Comparison of ENCODE assay signal across 1 cellular context in the genomic region with DNA sequence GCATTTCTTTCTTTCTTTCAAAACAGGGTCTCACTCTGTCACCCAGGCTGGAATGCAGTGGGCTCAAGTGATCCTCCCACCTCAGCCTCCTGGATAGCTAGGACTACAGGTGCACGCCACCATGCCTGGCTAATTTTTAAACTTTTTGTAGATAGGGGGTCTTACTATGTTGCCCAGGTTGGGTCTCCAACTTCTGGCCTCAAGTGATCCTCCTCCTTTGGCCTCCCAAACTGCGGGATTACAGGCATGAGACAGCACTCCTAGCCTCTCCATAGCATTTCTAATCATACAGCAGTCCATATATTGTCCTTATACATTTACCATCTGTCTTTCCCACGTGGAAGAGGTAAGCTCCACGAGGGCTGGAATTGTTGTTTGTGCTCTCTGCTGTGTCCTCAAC.
TF ChIP-seq lines count a peak whose summit lies in the region.

No MANE protein-coding gene starts in this region.

TF ChIP-seq in H1, 55 proteins besides CTCF, POLR2A, EP300 and RAD21:
- no peak for TF ChIP-seq TAF7 (optimal IDR thresholded peaks at IDR 0.05; ENCODE audit: borderline replicate concordance, low read depth, low read length)
- TF ChIP-seq, protein P1, sequence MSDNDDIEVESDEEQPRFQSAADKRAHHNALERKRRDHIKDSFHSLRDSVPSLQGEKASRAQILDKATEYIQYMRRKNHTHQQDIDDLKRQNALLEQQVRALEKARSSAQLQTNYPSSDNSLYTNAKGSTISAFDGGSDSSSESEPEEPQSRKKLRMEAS (IDR thresholded peaks at IDR 0.05): no peak
